8 cellular contexts compared by ENCODE assay signal in genomic region chr14:21382886-21383847, GRCh38.
A peak's percentile ranks its signal among the peaks of the same experiment; 100 is the strongest.
DNase-seq lines count a peak whose midpoint lies in the region; ATAC-seq and TF ChIP-seq lines count a peak whose summit lies in the region.

No MANE protein-coding gene starts in this region.

- peak; percentile 46 for DNase-seq in NOMO-1 treated with DMSO at 0.1 percent for 48 hours (lab: John Stamatoyannopoulos, UW; ENCODE audit: unreplicated experiment)
- peak; percentile 16 for DNase-seq in activated T-cell treated with anti-CD3 and anti-CD28 coated beads for 4 hours
- DNase-seq in epithelial cell of esophagus (ENCODE audit: low read depth), result peak; percentile 54
- DNase-seq in stimulated activated effector memory CD8-positive, alpha-beta T cell treated with anti-CD3 and anti-CD28 coated beads, Interleukin-12 subunit alpha, Interleukin-12 subunit beta, amount 100 ng/mL, for 72 hours (ENCODE audit: low spot score in 2 of 2), result peak; percentile 40 to 83

- H3K27ac ChIP-seq in DOHH2 (ENCODE audit: low read depth, low read length) (peak overlapping the region; percentile 83), muscle layer of colon (ENCODE audit: low read depth, low read length) (peak overlapping the region; percentile 62)

- H3K4me2 ChIP-seq in DOHH2 (ENCODE audit: low read length), result peak overlapping the region; percentile 92

- no peak for TF ChIP-seq CTCF in DOHH2 (IDR thresholded peaks at IDR 0.05; ENCODE audit: low read depth, low read length, poor library complexity, severe bottlenecking)
- no peak for TF ChIP-seq CTCF in epithelial cell of esophagus (IDR thresholded peaks at IDR 0.05; ENCODE audit: insufficient read depth, low read depth, low read length, missing control alignments)

- ATAC-seq in HG03159 (IDR thresholded peaks at IDR 0.05; ENCODE audit: unreplicated experiment), result peak; percentile 35
- ATAC-seq in stimulated activated effector memory CD8-positive, alpha-beta T cell treated with anti-CD3 and anti-CD28 coated beads, Interleukin-12 subunit alpha, Interleukin-12 subunit beta, amount 100 ng/mL, for 72 hours, result peak; percentile 69
- ATAC-seq in GM19328 (IDR thresholded peaks at IDR 0.05; ENCODE audit: unreplicated experiment), result no peak

- peak overlapping the region; percentile 100 for H3K27ac Mint-ChIP-seq in stimulated activated effector memory CD8-positive, alpha-beta T cell treated with anti-CD3 and anti-CD28 coated beads, Interleukin-12 subunit alpha, Interleukin-12 subunit beta, amount 100 ng/mL, for 72 hours

- peaks cover 41% of the 10 kb centered on the region for H3K4me1 Mint-ChIP-seq in stimulated activated effector memory CD8-positive, alpha-beta T cell treated with anti-CD3 and anti-CD28 coated beads, Interleukin-12 subunit alpha, Interleukin-12 subunit beta, amount 100 ng/mL, for 72 hours

- no peaks in the 10 kb centered on the region for H3K9me2 ChIP-seq in DOHH2 (replicated peaks; ENCODE audit: control insufficient read depth, low read length)

- H3K36me3 Mint-ChIP-seq in stimulated activated effector memory CD8-positive, alpha-beta T cell treated with anti-CD3 and anti-CD28 coated beads, Interleukin-12 subunit alpha, Interleukin-12 subunit beta, amount 100 ng/mL, for 72 hours, result peaks cover 100% of the 10 kb centered on the region

- H3K4me3 ChIP-seq in DOHH2 (ENCODE audit: low read length), result peak overlapping the region; percentile 100
- H3K4me3 ChIP-seq in epithelial cell of esophagus (ENCODE audit: low read length), result peak overlapping the region; percentile 93
- H3K4me3 ChIP-seq in muscle layer of colon (ENCODE audit: low read depth in 1 of 2, low read length in 2 of 2), result peak overlapping the region; percentile 56 to 96

- H3F3A ChIP-seq in DOHH2 (ENCODE audit: control insufficient read depth, insufficient read depth), result peaks cover 30% of the 10 kb centered on the region

- H3K4me3 Mint-ChIP-seq in stimulated activated effector memory CD8-positive, alpha-beta T cell treated with anti-CD3 and anti-CD28 coated beads, Interleukin-12 subunit alpha, Interleukin-12 subunit beta, amount 100 ng/mL, for 72 hours, result peak overlapping the region; percentile 98

- H3K79me2 ChIP-seq in DOHH2 (ENCODE audit: control insufficient read depth, low read length), result peaks cover 68% of the 10 kb centered on the region

- H3K9ac ChIP-seq in muscle layer of colon (ENCODE audit: low read length), result peak overlapping the region; percentile 90

- peaks cover 11% of the 10 kb centered on the region for H4K20me1 ChIP-seq in DOHH2 (ENCODE audit: control insufficient read depth, insufficient read depth, low read depth, low read length)

- H3K9me3 ChIP-seq in DOHH2 (ENCODE audit: control insufficient read depth, insufficient read depth, low read length) (no peaks in the 10 kb centered on the region), muscle layer of colon (ENCODE audit: low read length) (no peaks in the 10 kb centered on the region)

- peaks cover 66% of the 10 kb centered on the region for H3K36me3 ChIP-seq in DOHH2 (ENCODE audit: control insufficient read depth, low read length)
- peaks cover 11% of the 10 kb centered on the region for H3K36me3 ChIP-seq in muscle layer of colon (ENCODE audit: insufficient read depth, low read length)

- H3K27me3 ChIP-seq in DOHH2 (ENCODE audit: control insufficient read depth, low read length), result no peaks in the 10 kb centered on the region
- H3K27me3 ChIP-seq in muscle layer of colon (ENCODE audit: control insufficient read depth in 1 of 2, insufficient read depth in 2 of 2, low read length in 2 of 2), result no peaks in the 10 kb centered on the region

- H3K4me1 ChIP-seq in DOHH2 (ENCODE audit: control insufficient read depth, low read length), result peaks cover 42% of the 10 kb centered on the region
- peaks cover 21% of the 10 kb centered on the region for H3K4me1 ChIP-seq in muscle layer of colon (ENCODE audit: insufficient read depth, low read length)

- H3K9me3 Mint-ChIP-seq in stimulated activated effector memory CD8-positive, alpha-beta T cell treated with anti-CD3 and anti-CD28 coated beads, Interleukin-12 subunit alpha, Interleukin-12 subunit beta, amount 100 ng/mL, for 72 hours, result no peaks in the 10 kb centered on the region
